ENCODE assay signal across 19 cellular contexts in the genomic region with DNA sequence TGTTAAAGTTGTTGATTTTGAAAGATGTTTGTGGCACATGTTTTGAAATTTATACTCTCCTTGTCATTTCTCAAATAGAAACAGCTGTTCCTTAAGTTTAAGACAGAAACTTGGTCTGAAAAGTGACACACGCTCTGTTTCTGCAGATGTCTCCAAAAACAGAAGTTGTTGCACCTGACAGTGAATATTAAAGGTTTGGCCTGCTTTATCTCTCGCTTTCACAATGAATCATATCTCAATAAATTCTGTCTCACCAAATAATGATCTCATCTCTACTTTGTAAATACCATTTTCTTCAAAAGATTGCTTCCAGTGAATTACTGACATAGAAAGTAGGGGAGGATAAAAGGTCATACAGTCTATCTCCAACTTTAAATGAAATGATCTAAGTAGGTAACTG.
DNase-seq lines count a peak whose midpoint lies in the region; ATAC-seq and TF ChIP-seq lines count a peak whose summit lies in the region.
"Had no signal": no experiment of that assay in that cellular context is flagged by ENCODE, and none has a peak within 500 bp of the region (broad histone marks: within the 10 kb centered on the region; RNA-seq: fewer than 3 reads in every experiment).

No MANE protein-coding gene starts in this region.

- ATAC-seq in GM18873 (IDR thresholded peaks at IDR 0.05; ENCODE audit: low FRiP score, unreplicated experiment) (peak; percentile 55), GM21619 (IDR thresholded peaks at IDR 0.05; ENCODE audit: unreplicated experiment) (peak; percentile 63), HG03095 (IDR thresholded peaks at IDR 0.05; ENCODE audit: unreplicated experiment) (peak; percentile 83), PC-3 (no peak)
- ATAC-seq: activated CD8-positive, alpha-beta T cell treated with anti-CD3 and anti-CD28 coated beads, Interleukin-2, amount 10 ng/mL, durations not matched to agents 7 days and 5 days; naive thymus-derived CD8-positive, alpha-beta T cell; stimulated activated effector memory CD8-positive, alpha-beta T cell treated with anti-CD3 and anti-CD28 coated beads, Interleukin-12 subunit alpha, Interleukin-12 subunit beta, amount 100 ng/mL, for 72 hours had no signal

- intact Hi-C loops in stomach (cut with DNase I; ENCODE audit: low total_unique reads) (no loop called here), PC-3 (cut with micrococcal nuclease) (no loop called here)

- H3K27ac ChIP-seq in mesenchymal stem cell (ENCODE audit: low read length, poor library complexity, severe bottlenecking) (no peak overlapping the region), stomach (no peak overlapping the region), PC-3 (ENCODE audit: low read length) (no peak overlapping the region)
- H3K27ac ChIP-seq: HL-60 had no signal

- H2AFZ ChIP-seq in mesenchymal stem cell (ENCODE audit: low read depth, low read length) (no peak overlapping the region), PC-3 (ENCODE audit: low read length) (no peak overlapping the region)

- no peak overlapping the region for H2AK5ac ChIP-seq in mesenchymal stem cell (ENCODE audit: low read length, severe bottlenecking)

- no peaks in the 10 kb centered on the region for H3K79me1 ChIP-seq in mesenchymal stem cell (replicated peaks; ENCODE audit: low read length, poor library complexity, severe bottlenecking)

- CTCF ChIA-PET in PC-3 (lab: Charles Lee) = no interaction called here

- no peak overlapping the region for H3K18ac ChIP-seq in mesenchymal stem cell (ENCODE audit: low read depth in 1 of 2, low read length in 2 of 2)

- TF ChIP-seq POLR2A in stomach (IDR thresholded peaks at IDR 0.05) = no peak

- peaks cover 0 to 7% of the 10 kb centered on the region in 2 experiments for H3K27me3 ChIP-seq in mesenchymal stem cell (ENCODE audit: control insufficient read depth in 1 of 2, insufficient read depth in 1 of 2, low read length in 2 of 2)
- no peaks in the 10 kb centered on the region for H3K27me3 ChIP-seq in stomach
- no peaks in the 10 kb centered on the region for H3K27me3 ChIP-seq in PC-3 (ENCODE audit: low read length)
- H3K27me3 ChIP-seq: BE2C had no signal

- no peak overlapping the region for H3K4me3 ChIP-seq in mesenchymal stem cell (ENCODE audit: insufficient read depth in 1 of 2, low read depth in 1 of 2, low read length in 2 of 2)
- no peak overlapping the region for H3K4me3 ChIP-seq in stomach
- H3K4me3 ChIP-seq in PC-3 (ENCODE audit: low read length) = no peak overlapping the region

- TF ChIP-seq EP300 in stomach (IDR thresholded peaks at IDR 0.05) = no peak

- H3K79me2 ChIP-seq in PC-3 (ENCODE audit: low read length) = no peaks in the 10 kb centered on the region

- H3K4ac ChIP-seq in mesenchymal stem cell (ENCODE audit: low read depth in 1 of 2, low read length in 2 of 2) = no peak overlapping the region

- H4K8ac ChIP-seq in mesenchymal stem cell (ENCODE audit: low read length) = no peak overlapping the region

- 87% methylated on average over 2 of the region's 2 CpGs for WGBS in mesenchymal stem cell
- 65 to 76% (median 71%) methylated on average over 2 of the region's 2 CpGs for WGBS in stomach, 5 donors

- no peaks in the 10 kb centered on the region for H3F3A ChIP-seq in PC-3 (ENCODE audit: low read length, unreplicated experiment)

- POLR2A ChIA-PET in PC-3 (lab: Charles Lee; ENCODE audit: unreplicated experiment) = no interaction called here

- no peak overlapping the region for H2BK15ac ChIP-seq in mesenchymal stem cell (ENCODE audit: low read depth, poor library complexity, severe bottlenecking)

- no peak overlapping the region for H3K23ac ChIP-seq in mesenchymal stem cell (ENCODE audit: low read length in 2 of 2)

- H2BK12ac ChIP-seq in mesenchymal stem cell (ENCODE audit: low read length in 2 of 2) = no peak overlapping the region

- BruUV-seq in PC-3 (replicated peaks; lab: Mats Ljungman, UMichigan) = no TSS peak

- H3K4me1 ChIP-seq in mesenchymal stem cell (ENCODE audit: control insufficient read depth, insufficient read depth, low read depth, low read length) (no peaks in the 10 kb centered on the region), stomach (no peaks in the 10 kb centered on the region), PC-3 (ENCODE audit: insufficient read depth, low read length) (no peaks in the 10 kb centered on the region)
- H3K4me1 ChIP-seq: BE2C had no signal

- H3K9me3 ChIP-seq in mesenchymal stem cell (ENCODE audit: control insufficient read depth, low read length) = no peaks in the 10 kb centered on the region
- H3K9me3 ChIP-seq in stomach = no peaks in the 10 kb centered on the region
- no peaks in the 10 kb centered on the region for H3K9me3 ChIP-seq in PC-3 (ENCODE audit: low read length)
- H3K9me3 ChIP-seq: BE2C had no signal

- DNase-seq in mesenchymal stem cell (no peak), NCI-H524 treated with DMSO at 0.1 percent for 48 hours (lab: John Stamatoyannopoulos, UW) (no peak), NCI-H82 (lab: John Stamatoyannopoulos, UW) (no peak), stomach (no peak), PC-3 (no peak)
- DNase-seq: activated CD8-positive, alpha-beta T cell treated with anti-CD3 and anti-CD28 coated beads, Interleukin-2, amount 10 ng/mL, durations not matched to agents 7 days and 5 days; BE2C; DMS53; GOT3; naive thymus-derived CD8-positive, alpha-beta T cell; NCI-H1694 treated with DMSO at 0.1 percent for 48 hours; retina; Right ventricle myocardium superior; stimulated activated CD4-positive, alpha-beta T cell treated with anti-CD3 and anti-CD28 coated beads, Interleukin-2, amount 100 ng/mL, for 48 hours had no signal

- H3K36me3 ChIP-seq in mesenchymal stem cell (ENCODE audit: control insufficient read depth in 1 of 2, insufficient read depth in 2 of 2, low read depth in 1 of 2, low read length in 2 of 2) (no peaks in the 10 kb centered on the region), stomach (no peaks in the 10 kb centered on the region), PC-3 (ENCODE audit: low read depth, low read length) (no peaks in the 10 kb centered on the region)
- H3K36me3 ChIP-seq: BE2C had no signal

- H3K9me2 ChIP-seq in PC-3 (replicated peaks; ENCODE audit: low read length) = no peaks in the 10 kb centered on the region

- H4K91ac ChIP-seq in mesenchymal stem cell (ENCODE audit: low read length) = no peak overlapping the region

- H4K20me1 ChIP-seq in PC-3 (ENCODE audit: low read length) = no peaks in the 10 kb centered on the region

- H2BK5ac ChIP-seq in mesenchymal stem cell (ENCODE audit: low read depth, low read length, poor library complexity, severe bottlenecking) = no peak overlapping the region

- H3K9ac ChIP-seq in mesenchymal stem cell (ENCODE audit: low read length) (peak overlapping the region; percentile 0), PC-3 (ENCODE audit: low read length) (no peak overlapping the region)

- no peak overlapping the region for H2BK120ac ChIP-seq in mesenchymal stem cell (ENCODE audit: low read depth, low read length)

- TF ChIP-seq CTCF in stomach (IDR thresholded peaks at IDR 0.05) = no peak
- no peak for TF ChIP-seq CTCF in PC-3 (conservative IDR thresholded peaks at IDR 0.05; ENCODE audit: low read depth, low read length)

- no peak overlapping the region for H3K14ac ChIP-seq in mesenchymal stem cell (ENCODE audit: low read length in 2 of 2)

- H3K4me2 ChIP-seq in mesenchymal stem cell (ENCODE audit: low read length, poor library complexity, severe bottlenecking) (no peak overlapping the region), PC-3 (ENCODE audit: low read length) (no peak overlapping the region)
